In the genomic region with DNA sequence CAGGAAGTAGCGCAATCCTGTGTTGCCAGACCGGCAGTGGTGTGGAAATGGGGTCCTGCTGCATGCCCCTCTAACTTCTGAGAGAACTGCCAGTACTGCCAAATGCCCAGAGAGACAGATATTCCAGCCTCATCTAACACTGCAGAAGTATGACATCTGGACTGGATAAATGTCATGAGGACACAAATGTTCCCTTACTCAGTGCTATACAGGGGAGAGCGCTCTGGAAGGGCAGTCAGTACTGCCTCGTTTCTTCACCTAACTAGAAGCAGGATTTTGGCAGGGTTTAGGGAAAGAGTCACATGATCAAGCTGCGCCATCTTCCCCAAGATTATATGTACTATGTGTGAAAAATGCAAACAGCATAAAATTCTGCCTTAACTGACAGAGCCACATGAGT, we compare ENCODE assay signal across 2 cellular contexts.
TF ChIP-seq lines count a peak whose summit lies in the region.

No MANE protein-coding gene starts in this region.

TF ChIP-seq in HCT116, 20 proteins besides CTCF, POLR2A, EP300 and RAD21:
- TF ChIP-seq EZH2 (IDR thresholded peaks at IDR 0.05) (no peak), SP1 (IDR thresholded peaks at IDR 0.05; ENCODE audit: low read depth) (no peak), POLR2AphosphoS5 (IDR thresholded peaks at IDR 0.05; ENCODE audit: low read depth, low read length) (0 out of 2 replicates have a peak, but pooled peaks have one; percentile 22)

TF ChIP-seq in H1, 55 proteins besides CTCF, POLR2A, EP300 and RAD21:
- TF ChIP-seq BCL11A (IDR thresholded peaks at IDR 0.05; ENCODE audit: low read depth in 2 of 2, low read length in 2 of 2): no peak
- no peak for TF ChIP-seq KDM4A (IDR thresholded peaks at IDR 0.05; ENCODE audit: low read depth, low read length, severe bottlenecking)
